ENCODE assay signal across 8 cellular contexts in the genomic region with DNA sequence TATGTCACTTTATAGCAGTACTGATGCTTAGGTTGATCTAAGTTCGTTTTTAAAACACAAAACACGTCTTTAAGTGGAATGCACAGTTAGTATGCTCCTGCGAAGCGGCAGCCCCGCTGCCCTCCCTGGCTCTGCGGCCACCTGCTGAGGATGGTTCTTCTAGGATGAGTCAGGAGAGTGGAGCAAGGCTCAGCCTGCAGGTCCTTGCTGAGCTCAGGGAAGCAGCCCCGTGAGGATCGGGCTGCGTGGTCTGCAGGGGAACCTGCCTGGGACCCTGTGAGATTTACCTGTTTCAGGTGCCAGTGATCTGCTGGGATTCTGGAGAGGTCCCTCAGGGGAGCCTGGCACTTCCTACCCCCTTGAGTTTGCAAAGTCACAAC. TPM values are rescaled to one million over a fixed set of nuclear protein-coding genes. Genes with fewer than 3 reads are reported as not detected.
DNase-seq lines count a peak whose midpoint lies in the region; ATAC-seq and TF ChIP-seq lines count a peak whose summit lies in the region.

No MANE protein-coding gene starts in this region.

- intact Hi-C loops in activated CD4-positive, alpha-beta T cell treated with anti-CD3 and anti-CD28 coated beads, Interleukin-2, amount 10 ng/mL, durations not matched to agents 24 days and 14 days (cut with micrococcal nuclease), result loop anchor here (5.0 kb wide), 1 partner anchor 37 kb away; no protein-coding TSS in a partner anchor
- intact Hi-C loops in body of pancreas (cut with DNase I), result no loop called here
- intact Hi-C loops in naive thymus-derived CD4-positive, alpha-beta T cell (cut with micrococcal nuclease), result no loop called here

- H3K79me2 ChIP-seq in fibroblast of lung (ENCODE audit: control insufficient read depth, insufficient read depth, low read length), result peaks cover 58% of the 10 kb centered on the region

- peaks cover 6% of the 10 kb centered on the region for H3K9me3 Mint-ChIP-seq in activated CD4-positive, alpha-beta T cell treated with anti-CD3 and anti-CD28 coated beads, Interleukin-2, amount 10 ng/mL, durations not matched to agents 24 days and 14 days
- no peaks in the 10 kb centered on the region for H3K9me3 Mint-ChIP-seq in stimulated activated effector memory CD8-positive, alpha-beta T cell treated with anti-CD3 and anti-CD28 coated beads, Interleukin-12 subunit alpha, Interleukin-12 subunit beta, amount 100 ng/mL, for 72 hours
- peaks cover 0 to 4% (median 0%) of the 10 kb centered on the region in 11 donors for H3K9me3 Mint-ChIP-seq in naive thymus-derived CD4-positive, alpha-beta T cell

- no peak for ATAC-seq in stimulated activated effector memory CD8-positive, alpha-beta T cell treated with anti-CD3 and anti-CD28 coated beads, Interleukin-12 subunit alpha, Interleukin-12 subunit beta, amount 100 ng/mL, for 72 hours
- ATAC-seq in body of pancreas (no peak), GM21360 (IDR thresholded peaks at IDR 0.05; ENCODE audit: unreplicated experiment) (no peak)
- ATAC-seq in naive thymus-derived CD4-positive, alpha-beta T cell, result no peak

- peaks cover 41% of the 10 kb centered on the region for H3K36me3 Mint-ChIP-seq in activated CD4-positive, alpha-beta T cell treated with anti-CD3 and anti-CD28 coated beads, Interleukin-2, amount 10 ng/mL, durations not matched to agents 24 days and 14 days (ENCODE audit: low read depth)
- H3K36me3 Mint-ChIP-seq in stimulated activated effector memory CD8-positive, alpha-beta T cell treated with anti-CD3 and anti-CD28 coated beads, Interleukin-12 subunit alpha, Interleukin-12 subunit beta, amount 100 ng/mL, for 72 hours, result peaks cover 27% of the 10 kb centered on the region
- peaks cover 9 to 61% (median 26%) of the 10 kb centered on the region in 5 donors for H3K36me3 Mint-ChIP-seq in naive thymus-derived CD4-positive, alpha-beta T cell

- H3K9ac ChIP-seq in fibroblast of lung (ENCODE audit: insufficient read depth, low read length), result no peak overlapping the region

- H3K9me3 ChIP-seq in fibroblast of lung (ENCODE audit: control insufficient read depth, insufficient read depth, low read depth, low read length), result no peaks in the 10 kb centered on the region
- no peaks in the 10 kb centered on the region for H3K9me3 ChIP-seq in body of pancreas
- H3K9me3 ChIP-seq in naive thymus-derived CD4-positive, alpha-beta T cell (ENCODE audit: control insufficient read depth in 2 of 3, low read length in 3 of 3), result no peaks in the 10 kb centered on the region

- H3K27ac Mint-ChIP-seq in activated CD4-positive, alpha-beta T cell treated with anti-CD3 and anti-CD28 coated beads, Interleukin-2, amount 10 ng/mL, durations not matched to agents 24 days and 14 days, result no peak overlapping the region
- H3K27ac Mint-ChIP-seq in stimulated activated effector memory CD8-positive, alpha-beta T cell treated with anti-CD3 and anti-CD28 coated beads, Interleukin-12 subunit alpha, Interleukin-12 subunit beta, amount 100 ng/mL, for 72 hours, result peak overlapping the region; percentile 89
- H3K27ac Mint-ChIP-seq in naive thymus-derived CD4-positive, alpha-beta T cell, result peak overlapping the region in 3 of 9 donors; percentile 36 to 63 (median 62)

- peak overlapping the region; percentile 13 for H3K4me3 Mint-ChIP-seq in activated CD4-positive, alpha-beta T cell treated with anti-CD3 and anti-CD28 coated beads, Interleukin-2, amount 10 ng/mL, durations not matched to agents 24 days and 14 days
- no peak overlapping the region for H3K4me3 Mint-ChIP-seq in stimulated activated effector memory CD8-positive, alpha-beta T cell treated with anti-CD3 and anti-CD28 coated beads, Interleukin-12 subunit alpha, Interleukin-12 subunit beta, amount 100 ng/mL, for 72 hours
- H3K4me3 Mint-ChIP-seq in naive thymus-derived CD4-positive, alpha-beta T cell, result no peak overlapping the region

- POLR2A ChIA-PET in RWPE1 (lab: Yijun Ruan, JAX; ENCODE audit: low non-redundant PET), result no interaction called here
- POLR2A ChIA-PET in naive thymus-derived CD4-positive, alpha-beta T cell (lab: Charles Lee), result no interaction called here

- TF ChIP-seq CTCF in RWPE1 (conservative IDR thresholded peaks at IDR 0.05; ENCODE audit: low read depth) (no peak), fibroblast of lung (conservative IDR thresholded peaks at IDR 0.05 in 1 of 2, IDR thresholded peaks at IDR 0.05 in 1 of 2; ENCODE audit: low read depth in 1 of 2, low read length in 2 of 2) (no peak), body of pancreas (IDR thresholded peaks at IDR 0.05) (no peak)

- peaks cover 37% of the 10 kb centered on the region for H3K4me1 ChIP-seq in fibroblast of lung (ENCODE audit: control insufficient read depth, extremely low read depth, insufficient read depth, low read length)
- peaks cover 22% of the 10 kb centered on the region for H3K4me1 ChIP-seq in body of pancreas
- peaks cover 0 to 4% of the 10 kb centered on the region in 2 donors for H3K4me1 ChIP-seq in naive thymus-derived CD4-positive, alpha-beta T cell (ENCODE audit: control insufficient read depth in 2 of 2, insufficient read depth in 2 of 2, low read length in 2 of 2)

- 84 to 93% methylated on average over 9 of the region's 9 CpGs for WGBS in body of pancreas, 2 donors

- DNase-seq in activated CD4-positive, alpha-beta T cell treated with anti-CD3 and anti-CD28 coated beads, Interleukin-2, amount 10 ng/mL, durations not matched to agents 24 days and 14 days, result no peak
- DNase-seq in activated CD4-positive, alpha-beta T cell treated with anti-CD3 and anti-CD28 coated beads for 1 hour, result no peak
- DNase-seq in RWPE1 (ENCODE audit: low spot score) (no peak), fibroblast of lung (ENCODE audit: low read depth in 2 of 2) (peak in 1 of 2 donors; percentile 82), body of pancreas (no peak)
- DNase-seq in stimulated activated effector memory CD8-positive, alpha-beta T cell treated with anti-CD3 and anti-CD28 coated beads, Interleukin-12 subunit alpha, Interleukin-12 subunit beta, amount 100 ng/mL, for 72 hours (ENCODE audit: low spot score in 2 of 2), result no peak
- DNase-seq in naive thymus-derived CD4-positive, alpha-beta T cell, result no peak

- TF ChIP-seq POLR2A in body of pancreas (IDR thresholded peaks at IDR 0.05), result no peak

- H2AFZ ChIP-seq in fibroblast of lung (ENCODE audit: low read length), result no peak overlapping the region

- H3K36me3 ChIP-seq in fibroblast of lung (ENCODE audit: control insufficient read depth, insufficient read depth, low read length) (peaks cover 29% of the 10 kb centered on the region), body of pancreas (replicated peaks in 1 of 2; ENCODE audit: insufficient read depth in 1 of 2, low read depth in 2 of 2) (no peaks in the 10 kb centered on the region)
- peaks cover 0 to 45% (median 4%) of the 10 kb centered on the region in 3 experiments for H3K36me3 ChIP-seq in naive thymus-derived CD4-positive, alpha-beta T cell (ENCODE audit: control insufficient read depth in 2 of 3, insufficient read depth in 3 of 3, low read length in 3 of 3)

- no peak overlapping the region for H3K4me2 ChIP-seq in fibroblast of lung (ENCODE audit: extremely low read depth, insufficient read depth, low read length)

- peaks cover 35% of the 10 kb centered on the region for H3K4me1 Mint-ChIP-seq in activated CD4-positive, alpha-beta T cell treated with anti-CD3 and anti-CD28 coated beads, Interleukin-2, amount 10 ng/mL, durations not matched to agents 24 days and 14 days
- H3K4me1 Mint-ChIP-seq in stimulated activated effector memory CD8-positive, alpha-beta T cell treated with anti-CD3 and anti-CD28 coated beads, Interleukin-12 subunit alpha, Interleukin-12 subunit beta, amount 100 ng/mL, for 72 hours, result peaks cover 42% of the 10 kb centered on the region
- peaks cover 10 to 32% (median 18%) of the 10 kb centered on the region in 7 donors for H3K4me1 Mint-ChIP-seq in naive thymus-derived CD4-positive, alpha-beta T cell

- H3K4me3 ChIP-seq in fibroblast of lung (replicated peaks in 1 of 4; ENCODE audit: control extremely low read depth in 1 of 4, insufficient read depth in 1 of 4, low read depth in 3 of 4, low read length in 4 of 4), result no peak overlapping the region
- H3K4me3 ChIP-seq in body of pancreas, result no peak overlapping the region
- no peak overlapping the region for H3K4me3 ChIP-seq in naive thymus-derived CD4-positive, alpha-beta T cell (ENCODE audit: low read length)

- H3K27ac ChIP-seq in RWPE1 (peak overlapping the region; percentile 34), fibroblast of lung (ENCODE audit: insufficient read depth, low read length) (peak overlapping the region; percentile 96), body of pancreas (no peak overlapping the region)
- no peak overlapping the region for H3K27ac ChIP-seq in naive thymus-derived CD4-positive, alpha-beta T cell (ENCODE audit: low read depth, low read length)

- H3K27me3 ChIP-seq in fibroblast of lung (ENCODE audit: control insufficient read depth, insufficient read depth, low read length), result no peaks in the 10 kb centered on the region
- no peaks in the 10 kb centered on the region for H3K27me3 ChIP-seq in body of pancreas
- no peaks in the 10 kb centered on the region for H3K27me3 ChIP-seq in naive thymus-derived CD4-positive, alpha-beta T cell (ENCODE audit: control insufficient read depth in 2 of 2, insufficient read depth in 2 of 2, low read length in 2 of 2)

- no peaks in the 10 kb centered on the region for H3K27me3 Mint-ChIP-seq in activated CD4-positive, alpha-beta T cell treated with anti-CD3 and anti-CD28 coated beads, Interleukin-2, amount 10 ng/mL, durations not matched to agents 24 days and 14 days
- no peaks in the 10 kb centered on the region for H3K27me3 Mint-ChIP-seq in naive thymus-derived CD4-positive, alpha-beta T cell

- H4K20me1 ChIP-seq in fibroblast of lung (ENCODE audit: control insufficient read depth, extremely low read depth, insufficient read depth, low read length), result no peaks in the 10 kb centered on the region

- CTCF ChIA-PET in RWPE1 (lab: Yijun Ruan, JAX), result no interaction called here
- CTCF ChIA-PET in naive thymus-derived CD4-positive, alpha-beta T cell (lab: Charles Lee), result no interaction called here

RNA-seq across cellular contexts. Expression of a gene that starts 57.5 kb away (rescaled TPM):
- 22.2 and 24.3 TPM in 2 replicates for total RNA-seq in activated CD4-positive, alpha-beta T cell treated with anti-CD3 and anti-CD28 coated beads, Interleukin-2, amount 10 ng/mL, durations not matched to agents 24 days and 14 days
- total RNA-seq in fibroblast of lung (43.4 and 57.3 TPM in 2 replicates), body of pancreas (10 to 100 TPM; 12.2 to 14.8 TPM)
- 23.5 and 41.3 TPM in 2 replicates for polyA plus RNA-seq in fibroblast of lung
- 18.1 and 31.8 TPM in 2 replicates for polyA plus RNA-seq in fibroblast of lung (2012)
- 51.7 and 102 TPM in 2 replicates for polyA minus RNA-seq in fibroblast of lung (ENCODE audit: low replicate concordance)
- total RNA-seq in naive thymus-derived CD4-positive, alpha-beta T cell, result 10 to 100 TPM; 22.4 to 36.6 (median 22.5) TPM
- 10 to 100 TPM; 12.0 to 18.0 TPM for polyA plus RNA-seq in naive thymus-derived CD4-positive, alpha-beta T cell

Comparison
In these comparisons a context has a peak if more than half of its experiments do, and no peak if none do; other contexts are left out.
1. H3K27ac ChIP-seq: peak in RWPE1 (single experiment) and fibroblast of lung (single experiment); none in body of pancreas (0 of 4) and naive thymus-derived CD4-positive, alpha-beta T cell (single experiment).